8 cellular contexts compared by ENCODE assay signal in the genomic region with DNA sequence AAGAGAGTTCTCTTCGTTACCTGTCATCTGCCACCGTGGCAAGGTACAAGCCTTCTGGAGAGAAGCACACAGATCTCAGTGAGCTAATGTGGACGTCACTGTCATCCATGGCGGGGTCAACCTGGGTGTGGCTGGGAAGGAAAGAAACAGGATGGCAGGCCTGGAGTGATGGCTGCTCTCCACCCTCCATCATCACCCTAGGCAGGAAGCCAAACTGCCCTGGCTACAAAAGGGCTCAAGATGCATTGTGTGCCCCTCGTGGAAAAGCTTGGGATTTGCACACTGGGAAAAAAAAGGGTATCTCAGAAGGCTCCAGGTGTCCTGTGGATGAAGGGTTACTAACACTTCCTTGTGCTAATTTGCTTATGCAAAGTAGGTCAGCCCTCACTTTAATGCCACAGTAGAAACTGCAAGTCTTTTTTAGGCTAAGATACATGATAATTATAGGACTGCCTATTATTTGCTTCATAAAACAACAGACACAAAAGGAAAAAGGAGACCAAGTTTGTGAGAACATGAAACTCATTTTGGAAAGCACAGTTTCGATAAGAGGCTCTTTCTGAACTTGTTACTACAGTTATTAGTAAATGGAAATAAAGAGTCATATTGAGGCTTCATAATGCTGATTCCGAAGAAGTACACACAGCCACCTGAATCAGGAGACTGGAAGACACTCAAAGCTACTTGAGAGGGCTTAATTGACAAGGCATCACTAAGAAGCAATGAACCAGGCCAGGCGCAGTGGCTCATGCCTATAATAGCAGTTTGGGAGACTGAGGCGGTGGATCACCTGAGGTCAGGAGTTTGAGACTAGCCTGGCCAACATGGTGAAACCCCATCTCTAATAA. TPM values are rescaled to one million over a fixed set of nuclear protein-coding genes. Genes with fewer than 3 reads are reported as not detected.
DNase-seq lines count a peak whose midpoint lies in the region; ATAC-seq and TF ChIP-seq lines count a peak whose summit lies in the region.

No MANE protein-coding gene starts in this region.

- in situ Hi-C loops in Caki2 (cut with HindIII; ENCODE audit: low pct_unique_long_range_greater_than_20kb, low sequenced_read_pairs), result no loop called here

- DNase-seq in Caki2 (ENCODE audit: low read depth) (peak; percentile 58), RKO (ENCODE audit: low spot score) (peak; percentile 48), foreskin keratinocyte (no peak), SJCRH30 (no peak), COLO668 (lab: John Stamatoyannopoulos, UW; ENCODE audit: unreplicated experiment) (no peak), coronary artery (ENCODE audit: low spot score) (no peak)

- TF ChIP-seq CTCF in foreskin keratinocyte (conservative IDR thresholded peaks at IDR 0.05) (no peak), coronary artery (IDR thresholded peaks at IDR 0.05) (no peak)

- no peak overlapping the region for H3K27ac ChIP-seq in foreskin keratinocyte
- no peak overlapping the region for H3K27ac ChIP-seq in SJCRH30
- no peak overlapping the region for H3K27ac ChIP-seq in coronary artery

- no peaks in the 10 kb centered on the region for H3K9me3 ChIP-seq in SJCRH30 (replicated peaks)

- ATAC-seq in GM18858 (IDR thresholded peaks at IDR 0.05; ENCODE audit: unreplicated experiment) (peak; percentile 83), HG02970 (IDR thresholded peaks at IDR 0.05; ENCODE audit: low FRiP score, unreplicated experiment) (peak; percentile 57), foreskin keratinocyte (peak; percentile 63)

- H3K27me3 ChIP-seq in foreskin keratinocyte (no peaks in the 10 kb centered on the region), SJCRH30 (no peaks in the 10 kb centered on the region)

- H3K36me3 ChIP-seq in SJCRH30, result peaks cover 65% of the 10 kb centered on the region

- H3K4me3 ChIP-seq in SJCRH30 (no peak overlapping the region), coronary artery (no peak overlapping the region)

- H3K4me1 ChIP-seq in foreskin keratinocyte (peaks cover 6% of the 10 kb centered on the region), SJCRH30 (no peaks in the 10 kb centered on the region)

RNA-seq across cellular contexts. Expression of a gene that starts 18.9 kb away (rescaled TPM):
- 45.0 and 57.6 TPM in 2 replicates for total RNA-seq in Caki2 (2014; rRNA removed; shearing (Covaris generic); ENCODE audit: low replicate concordance)
- 39.3 and 49.6 TPM in 2 replicates for total RNA-seq in foreskin keratinocyte
- 22.0 and 30.2 TPM in 2 replicates for polyA plus RNA-seq in foreskin keratinocyte
- total RNA-seq in SJCRH30 (2014; rRNA removed; shearing (Covaris generic)), result 64.9 and 70.8 TPM in 2 replicates

RNA-seq across cellular contexts. Expression of a gene that starts 25.6 kb away (rescaled TPM):
- total RNA-seq in Caki2 (2014; rRNA removed; shearing (Covaris generic); ENCODE audit: low replicate concordance), result 128 and 149 TPM in 2 replicates
- total RNA-seq in foreskin keratinocyte, result 82.9 and 84.5 TPM in 2 replicates
- 47.5 and 50.6 TPM in 2 replicates for polyA plus RNA-seq in foreskin keratinocyte
- total RNA-seq in SJCRH30 (2014; rRNA removed; shearing (Covaris generic)), result 102 and 104 TPM in 2 replicates

Comparison
In these comparisons a context has a peak if more than half of its experiments do, and no peak if none do; other contexts are left out.
1. DNase-seq: peak in Caki2 (single experiment) and RKO (single experiment); none in foreskin keratinocyte (0 of 2), SJCRH30 (0 of 2), COLO668 (single experiment) and coronary artery (single experiment).
2. Peak in every context shown above with its lines, with median percentiles within 50 percentile points of each other: ATAC-seq.